In genomic region chr3:27312044-27312668, GRCh38 we compare ENCODE assay signal across 9 cellular contexts. TPM values are rescaled to one million over a fixed set of nuclear protein-coding genes. Genes with fewer than 3 reads are reported as not detected.
DNase-seq lines count a peak whose midpoint lies in the region; FAIRE-seq and TF ChIP-seq lines count a peak whose summit lies in the region.
"Had no signal": no experiment of that assay in that cellular context is flagged by ENCODE, and none has a peak within 500 bp of the region (broad histone marks: within the 10 kb centered on the region; RNA-seq: fewer than 3 reads in every experiment).

No MANE protein-coding gene starts in this region.

- H3K9me1 ChIP-seq in endothelial cell of umbilical vein (replicated peaks; ENCODE audit: control insufficient read depth, extremely low read depth, insufficient read depth, low read length): no peaks in the 10 kb centered on the region

- H3K9ac ChIP-seq in KMS-11 (no peak overlapping the region), endothelial cell of umbilical vein (replicated peaks; ENCODE audit: extremely low read depth, insufficient read depth, low read length) (no peak overlapping the region)

- peaks cover 16% of the 10 kb centered on the region for H3K4me1 ChIP-seq in ACC112 (ENCODE audit: control insufficient read depth, insufficient read depth, low read length, unreplicated experiment)
- H3K4me1 ChIP-seq in KMS-11 (ENCODE audit: low read depth, poor library complexity, severe bottlenecking): no peaks in the 10 kb centered on the region
- H3K4me1 ChIP-seq in endothelial cell of umbilical vein (ENCODE audit: control insufficient read depth, extremely low read depth, insufficient read depth, low read length): peaks cover 9% of the 10 kb centered on the region
- H3K4me1 ChIP-seq: SJCRH30 had no signal

- peak; percentile 64 for TF ChIP-seq CTCF in KMS-11 (conservative IDR thresholded peaks at IDR 0.05; ENCODE audit: low read depth, low read length)
- peak; percentile 76 for TF ChIP-seq CTCF in RWPE1 (conservative IDR thresholded peaks at IDR 0.05; ENCODE audit: low read depth)
- TF ChIP-seq CTCF in endothelial cell of umbilical vein (IDR thresholded peaks at IDR 0.05; ENCODE audit: extremely low read depth in 1 of 2, insufficient read depth in 1 of 2, low read depth in 1 of 2, low read length in 2 of 2): peak; percentile 57 to 68
- peak; percentile 83 for TF ChIP-seq CTCF in mesothelial cell of epicardium (IDR thresholded peaks at IDR 0.05; ENCODE audit: unreplicated experiment)

- H4K20me1 ChIP-seq in KMS-11 (ENCODE audit: insufficient read depth): no peaks in the 10 kb centered on the region
- no peaks in the 10 kb centered on the region for H4K20me1 ChIP-seq in endothelial cell of umbilical vein (replicated peaks; ENCODE audit: control insufficient read depth, extremely low read depth, insufficient read depth, low read length)

- no peak overlapping the region for H3K4me3 Mint-ChIP-seq in mesothelial cell of epicardium

- peak; percentile 46 for DNase-seq in GM04503 (ENCODE audit: low read depth)
- DNase-seq in H4 (ENCODE audit: low spot score): peak; percentile 47
- DNase-seq in RWPE1 (ENCODE audit: low spot score): peak; percentile 39
- DNase-seq in endothelial cell of umbilical vein (ENCODE audit: low read depth, low spot score): peak; percentile 79
- DNase-seq in mesothelial cell of epicardium (ENCODE audit: low spot score in 2 of 2, unreplicated experiment in 2 of 2): no peak
- DNase-seq in UCSD-AML1 (lab: John Stamatoyannopoulos, UW; ENCODE audit: unreplicated experiment): no peak

- peaks cover 6% of the 10 kb centered on the region for H3K4me1 Mint-ChIP-seq in mesothelial cell of epicardium

- H2AFZ ChIP-seq in ACC112 (ENCODE audit: low read length, unreplicated experiment) (no peak overlapping the region), KMS-11 (ENCODE audit: low read depth) (no peak overlapping the region), endothelial cell of umbilical vein (ENCODE audit: low read depth, low read length) (no peak overlapping the region)

- no peaks in the 10 kb centered on the region for H3K9me3 Mint-ChIP-seq in mesothelial cell of epicardium

- TF ChIP-seq POLR2A in endothelial cell of umbilical vein (IDR thresholded peaks at IDR 0.05; ENCODE audit: low read depth, low read length): no peak

- peak; percentile 87 for FAIRE-seq in endothelial cell of umbilical vein (lab: Jason Lieb, UNC)

- H3K79me2 ChIP-seq in ACC112 (ENCODE audit: control insufficient read depth, insufficient read depth, low read length, unreplicated experiment) (no peaks in the 10 kb centered on the region), KMS-11 (ENCODE audit: insufficient read depth, low read depth) (no peaks in the 10 kb centered on the region), endothelial cell of umbilical vein (ENCODE audit: control insufficient read depth, insufficient read depth, low read length) (no peaks in the 10 kb centered on the region)

- H3K4me2 ChIP-seq in KMS-11 (no peak overlapping the region), endothelial cell of umbilical vein (ENCODE audit: insufficient read depth, low read length) (no peak overlapping the region)

- no peak overlapping the region for H3K27ac Mint-ChIP-seq in mesothelial cell of epicardium

- no peaks in the 10 kb centered on the region for H3K9me3 ChIP-seq in endothelial cell of umbilical vein (replicated peaks; ENCODE audit: control insufficient read depth, insufficient read depth, low read length)
- H3K9me3 ChIP-seq: SJCRH30 had no signal

- H3K27ac ChIP-seq in ACC112 (ENCODE audit: low read depth, low read length): peak overlapping the region; percentile 69
- no peak overlapping the region for H3K27ac ChIP-seq in KMS-11
- H3K27ac ChIP-seq in RWPE1: no peak overlapping the region
- H3K27ac ChIP-seq in endothelial cell of umbilical vein (ENCODE audit: insufficient read depth, low read depth, low read length): no peak overlapping the region
- H3K27ac ChIP-seq: SJCRH30 had no signal

- H3K36me3 Mint-ChIP-seq in mesothelial cell of epicardium: no peaks in the 10 kb centered on the region

- dilution Hi-C loops in endothelial cell of umbilical vein (cut with MboI; ENCODE audit: extremely low pct_ligation_motif_present, low sequenced_read_pairs): no loop called here

- BruUV-seq in endothelial cell of umbilical vein (replicated peaks; lab: Mats Ljungman, UMichigan): no TSS peak

- intact Hi-C loops in endothelial cell of umbilical vein (cut with micrococcal nuclease): loop anchor here (1.0 to 2.0 kb wide), 5 partner anchors 49 to 1016 kb away; no protein-coding TSS in a partner anchor

- no peaks in the 10 kb centered on the region for H3K27me3 Mint-ChIP-seq in mesothelial cell of epicardium (ENCODE audit: low read depth)

- no peaks in the 10 kb centered on the region for H3K27me3 ChIP-seq in ACC112 (ENCODE audit: insufficient read depth, low read length)
- H3K27me3 ChIP-seq in KMS-11 (ENCODE audit: insufficient read depth, low read depth): no peaks in the 10 kb centered on the region
- no peaks in the 10 kb centered on the region for H3K27me3 ChIP-seq in endothelial cell of umbilical vein (ENCODE audit: control insufficient read depth in 2 of 2, insufficient read depth in 2 of 2, low read length in 2 of 2)
- H3K27me3 ChIP-seq: SJCRH30 had no signal

- POLR2A ChIA-PET in RWPE1 (lab: Yijun Ruan, JAX; ENCODE audit: low non-redundant PET) (no interaction called here), endothelial cell of umbilical vein (lab: Charles Lee) (no interaction called here)

- H3K4me3 ChIP-seq in ACC112 (ENCODE audit: low read depth, low read length) (no peak overlapping the region), KMS-11 (IDR thresholded peaks at IDR 0.05; ENCODE audit: insufficient read depth, low read depth, low read length) (no peak overlapping the region), endothelial cell of umbilical vein (replicated peaks in 1 of 3; ENCODE audit: insufficient read depth in 1 of 3, low read depth in 1 of 3, low read length in 3 of 3) (no peak overlapping the region)
- H3K4me3 ChIP-seq: SJCRH30 had no signal

- H3K36me3 ChIP-seq in ACC112 (ENCODE audit: insufficient read depth, low read length) (peaks cover 12% of the 10 kb centered on the region), KMS-11 (ENCODE audit: insufficient read depth) (no peaks in the 10 kb centered on the region), endothelial cell of umbilical vein (ENCODE audit: control insufficient read depth in 2 of 2, extremely low read depth in 1 of 2, insufficient read depth in 2 of 2, low read length in 2 of 2) (no peaks in the 10 kb centered on the region)
- H3K36me3 ChIP-seq: SJCRH30 had no signal

- CTCF ChIA-PET in RWPE1 (lab: Yijun Ruan, JAX) (interaction anchor here (0.6 kb wide), 1 partner anchor 369 kb away, joined by 5 read pairs; no protein-coding TSS in a partner anchor), endothelial cell of umbilical vein (lab: Charles Lee) (interaction anchor here (1.1 to 2.2 kb wide), 8 partner anchors 14 to 178 kb away, joined by 3 to 8 read pairs (median 6); no protein-coding TSS in a partner anchor)

TF ChIP-seq in endothelial cell of umbilical vein, 7 proteins besides CTCF, POLR2A, EP300 and RAD21:
- TF ChIP-seq GATA2 (IDR thresholded peaks at IDR 0.05; ENCODE audit: insufficient read depth, insufficient read length, low read depth, low read length): no peak
- no peak for TF ChIP-seq MYC (IDR thresholded peaks at IDR 0.05; ENCODE audit: low read depth, low read length)
- no peak for TF ChIP-seq POLR2AphosphoS5 (IDR thresholded peaks at IDR 0.05; ENCODE audit: insufficient read depth, low read depth, low read length)
- TF ChIP-seq EZH2 (IDR thresholded peaks at IDR 0.05; ENCODE audit: borderline replicate concordance, low read depth, low read length, severe bottlenecking): no peak

RNA-seq across cellular contexts. Expression of gene NEK10, which starts 57.0 kb away (rescaled TPM):
- 1.8 and 1.9 TPM in 2 replicates for total RNA-seq in H4 (2014; rRNA removed; shearing (Covaris generic))
- total RNA-seq in endothelial cell of umbilical vein: 4.6 and 5.0 TPM in 2 replicates
- 0.24 and 0.32 TPM in 2 replicates for polyA plus RNA-seq in endothelial cell of umbilical vein
- polyA plus RNA-seq in endothelial cell of umbilical vein (2011; cell fraction: cytosol; rRNA removed): 0.26 and 0.32 TPM in 2 replicates
- polyA plus RNA-seq in endothelial cell of umbilical vein (2011; cell fraction: nucleus; rRNA removed): 2.9 and 5.2 TPM in 2 replicates
- 0.37 and 0.80 TPM in 2 replicates for polyA plus RNA-seq in endothelial cell of umbilical vein (2012)
- 2.4 and 2.8 TPM in 2 replicates for polyA minus RNA-seq in endothelial cell of umbilical vein
- 1.3 TPM for polyA minus RNA-seq in endothelial cell of umbilical vein (2011; cell fraction: cytosol; rRNA and poly(A)+ RNA removed)
- polyA minus RNA-seq in endothelial cell of umbilical vein (2011; cell fraction: nucleus; rRNA and poly(A)+ RNA removed): 13.4 TPM in 2 replicates
- 0.84 to 1.3 TPM (median 1.2 TPM) in 3 replicates for total RNA-seq in mesothelial cell of epicardium

Comparison
In these comparisons a context has a peak if more than half of its experiments do, and no peak if none do; other contexts are left out.
1. DNase-seq: peak in GM04503 (single experiment), H4 (single experiment), RWPE1 (single experiment) and endothelial cell of umbilical vein (single experiment); none in mesothelial cell of epicardium (0 of 2) and UCSD-AML1 (single experiment).
2. Peak in every context shown above with its lines, with median percentiles within 50 percentile points of each other: CTCF ChIP-seq.